Comparison of ENCODE assay signal across 11 cellular contexts in genomic region chr1:212752934-212753497, GRCh38. TPM values are rescaled to one million over a fixed set of nuclear protein-coding genes. Genes with fewer than 3 reads are reported as not detected.
A peak's percentile ranks its signal among the peaks of the same experiment; 100 is the strongest.
DNase-seq lines count a peak whose midpoint lies in the region; ATAC-seq and TF ChIP-seq lines count a peak whose summit lies in the region.
"Had no signal": no experiment of that assay in that cellular context is flagged by ENCODE, and none has a peak within 500 bp of the region (broad histone marks: within the 10 kb centered on the region; RNA-seq: fewer than 3 reads in every experiment).

No MANE protein-coding gene starts in this region.

- WGBS in SK-N-SH (ENCODE audit: low lambda C conversion rate): 93% methylated on average over 3 of the region's 3 CpGs

- no peaks in the 10 kb centered on the region for H4K20me1 ChIP-seq in SK-N-SH (ENCODE audit: insufficient read depth)

- no peak for TF ChIP-seq RAD21 in SK-N-SH (IDR thresholded peaks at IDR 0.05; ENCODE audit: low read length)

- no peak overlapping the region for H3K4me3 ChIP-seq in SK-N-SH (ENCODE audit: low read depth in 2 of 2, low read length in 1 of 2)
- H3K4me3 ChIP-seq in skin epidermis: peak overlapping the region in 1 of 7 experiments; percentile 4

- no peak overlapping the region for H3K27ac ChIP-seq in SK-N-SH (ENCODE audit: low read depth in 2 of 2, low read length in 1 of 2)
- H3K27ac ChIP-seq in caudate nucleus (ENCODE audit: low read depth, low read length): peak overlapping the region; percentile 11
- H3K27ac ChIP-seq in skin epidermis: peak overlapping the region in 12 of 21 experiments; percentile 2 to 74 (median 38)

- peaks cover 8% of the 10 kb centered on the region for H3F3A ChIP-seq in SK-N-SH (replicated peaks; ENCODE audit: insufficient read depth)

- TF ChIP-seq EP300 in SK-N-SH (IDR thresholded peaks at IDR 0.05; ENCODE audit: borderline replicate concordance in 1 of 2, low read depth in 1 of 2, low read length in 1 of 2): no peak

- H3K27me3 ChIP-seq in SK-N-SH (ENCODE audit: insufficient read depth): no peaks in the 10 kb centered on the region

- peaks cover 11 to 13% of the 10 kb centered on the region in 2 experiments; a peak in 3 of 4 replicates for H3K4me1 ChIP-seq in SK-N-SH (ENCODE audit: control insufficient read depth in 1 of 2, insufficient read depth in 2 of 2, low read depth in 1 of 2, low read length in 1 of 2)

- H2AFZ ChIP-seq in SK-N-SH (ENCODE audit: low read depth): no peak overlapping the region

- CTCF ChIA-PET in SK-N-SH (lab: Yijun Ruan, JAX): interaction anchor here (0.8 to 2.4 kb wide), 6 partner anchors 9 to 276 kb away, joined by 3 to 8 read pairs (median 3); no protein-coding TSS in a partner anchor

- TF ChIP-seq CTCF in SK-N-SH (IDR thresholded peaks at IDR 0.05): no peak
- no peak for TF ChIP-seq CTCF in GM20000 (IDR thresholded peaks at IDR 0.05; ENCODE audit: extremely low read depth, missing control alignments)

- no peak for DNase-seq in SK-N-SH
- DNase-seq in caudate nucleus (lab: John Stamatoyannopoulos, UW): no peak
- DNase-seq in superior temporal gyrus (ENCODE audit: extremely low spot score): no peak
- no peak for DNase-seq in GM20000 (ENCODE audit: low spot score)
- DNase-seq: activated CD4-positive, alpha-beta T cell treated with anti-CD3 and anti-CD28 coated beads for 4 hours; NCI-H187 treated with DMSO at 0.1 percent for 48 hours; small intestine had no signal

- ATAC-seq in SK-N-SH treated with all-trans-retinoic acid at 6 μM for 48 hours (no peak), HG02885 (IDR thresholded peaks at IDR 0.05; ENCODE audit: poor library complexity, unreplicated experiment) (peak; percentile 37), GM21526 (IDR thresholded peaks at IDR 0.05; ENCODE audit: low FRiP score, unreplicated experiment) (no peak)

- no peaks in the 10 kb centered on the region for H3K9me2 ChIP-seq in SK-N-SH

- peaks cover 3% of the 10 kb centered on the region; the same call in 1 of the 2 replicates for H3K79me2 ChIP-seq in SK-N-SH (ENCODE audit: insufficient read depth)

- 0 out of 2 replicates have a peak overlapping the region, but pooled peaks have one; percentile 5 for H3K4me2 ChIP-seq in SK-N-SH

- H3K36me3 ChIP-seq in SK-N-SH (replicated peaks in 1 of 2; ENCODE audit: control insufficient read depth in 1 of 2, insufficient read depth in 2 of 2, low read length in 1 of 2): no peaks in the 10 kb centered on the region

- POLR2A ChIA-PET in SK-N-SH (lab: Yijun Ruan, JAX): no interaction called here

- H3K9ac ChIP-seq in SK-N-SH: no peak overlapping the region

- no peaks in the 10 kb centered on the region for H3K9me3 ChIP-seq in SK-N-SH

TF ChIP-seq in SK-N-SH, 30 proteins besides CTCF, POLR2A, EP300 and RAD21:
- TF ChIP-seq GABPA (IDR thresholded peaks at IDR 0.05; ENCODE audit: low read depth) (no peak), NRF1 (IDR thresholded peaks at IDR 0.05; ENCODE audit: low read depth, low read length) (no peak), SIN3A (IDR thresholded peaks at IDR 0.05; ENCODE audit: borderline replicate concordance, low read depth, low read length) (no peak), PBX3 (IDR thresholded peaks at IDR 0.05) (no peak), RCOR1 (IDR thresholded peaks at IDR 0.05; ENCODE audit: low read length) (no peak), MAX (IDR thresholded peaks at IDR 0.05; ENCODE audit: low read depth) (no peak)

TF ChIP-seq in SK-N-SH treated with all-trans-retinoic acid at 6 μM for 48 hours, 23 proteins besides CTCF, POLR2A, EP300 and RAD21:
- TF ChIP-seq ARNTL (CRISPR knock-in tag; IDR thresholded peaks at IDR 0.05; ENCODE audit: borderline replicate concordance, low read depth) (no peak), ISL1 (CRISPR knock-in tag; IDR thresholded peaks at IDR 0.05) (no peak), RARB (CRISPR knock-in tag; IDR thresholded peaks at IDR 0.05) (no peak), TOX (CRISPR knock-in tag; IDR thresholded peaks at IDR 0.05; ENCODE audit: borderline replicate concordance) (no peak), ZFP3 (CRISPR knock-in tag; IDR thresholded peaks at IDR 0.05) (no peak), CREB5 (CRISPR knock-in tag; IDR thresholded peaks at IDR 0.05; ENCODE audit: low read depth) (no peak), ESRRG (CRISPR knock-in tag; IDR thresholded peaks at IDR 0.05) (no peak)
TF ChIP-seq in SK-N-SH treated with all-trans-retinoic acid at 6 μM for 48 hours: peak in this region for 0.

RNA-seq across cellular contexts. Expression of gene NSL1, which starts 38.6 kb away (rescaled TPM):
- polyA plus RNA-seq in SK-N-SH (2012; rRNA removed): 17.8 and 22.5 TPM in 2 replicates
- polyA plus RNA-seq in SK-N-SH (2012; cell fraction: cytosol; rRNA removed): 17.5 and 19.8 TPM in 2 replicates
- 16.9 and 18.4 TPM in 2 replicates for polyA plus RNA-seq in SK-N-SH (2012; cell fraction: nucleus; rRNA removed)

RNA-seq across cellular contexts. Expression of gene TATDN3, which starts 38.7 kb away (rescaled TPM):
- 5.2 and 6.6 TPM in 2 replicates for polyA plus RNA-seq in SK-N-SH (2012; rRNA removed)
- polyA plus RNA-seq in SK-N-SH (2012; cell fraction: cytosol; rRNA removed): 7.7 and 9.2 TPM in 2 replicates
- 3.0 and 4.8 TPM in 2 replicates for polyA plus RNA-seq in SK-N-SH (2012; cell fraction: nucleus; rRNA removed)

RNA-seq across cellular contexts. Expression of gene BATF3, which starts 53.4 kb away (rescaled TPM):
- 0.76 and 0.86 TPM in 2 replicates for polyA plus RNA-seq in SK-N-SH (2012; rRNA removed)
- 0.50 and 0.68 TPM in 2 replicates for polyA plus RNA-seq in SK-N-SH (2012; cell fraction: cytosol; rRNA removed)
- polyA plus RNA-seq in SK-N-SH (2012; cell fraction: nucleus; rRNA removed): 2.2 and 2.4 TPM in 2 replicates

Comparison
In these comparisons a context has a peak if more than half of its experiments do, and no peak if none do; other contexts are left out.
1. H3K27ac ChIP-seq: peak in caudate nucleus (single experiment) and skin epidermis (12 of 21); none in SK-N-SH (0 of 2).